1 cellular context compared by ENCODE assay signal in genomic region chr7:70728873-70729552, GRCh38.
TF ChIP-seq lines count a peak whose summit lies in the region.

No MANE protein-coding gene starts in this region.

TF ChIP-seq in GM23338, 12 proteins besides CTCF, POLR2A, EP300 and RAD21 (continued from another document):
- no peak for TF ChIP-seq REST (IDR thresholded peaks at IDR 0.05; ENCODE audit: unreplicated experiment)
- no peak for TF ChIP-seq ZNF331 (CRISPR knock-in tag; IDR thresholded peaks at IDR 0.05; ENCODE audit: low read depth)
- no peak for TF ChIP-seq EZH2phosphoT487 (IDR thresholded peaks at IDR 0.05; ENCODE audit: unreplicated experiment)
- TF ChIP-seq POLR2AphosphoS5 (IDR thresholded peaks at IDR 0.05; ENCODE audit: low read depth): no peak
